Comparison of ENCODE assay signal across 34 cellular contexts in genomic region chr16:55088098-55088497, GRCh38.
"Had no signal": no experiment of that assay in that cellular context is flagged by ENCODE, and none has a peak within 500 bp of the region (broad histone marks: within the 10 kb centered on the region; RNA-seq: fewer than 3 reads in every experiment).

No MANE protein-coding gene starts in this region.

- H3K4me3 ChIP-seq: MG63 had no signal

- DNase-seq: Karpas-422, Kasumi-1, MG63, MV-4-11, NCI-H1048, NCI-H1092, NCI-H1092 treated with DMSO at 0.1 percent for 48 hours, NCI-H1105, NCI-H1105 treated with DMSO at 0.1 percent for 48 hours, NCI-H1417, NCI-H1417 treated with DMSO at 0.1 percent for 48 hours, NCI-H1436, NCI-H1436 treated with DMSO at 0.1 percent for 48 hours, NCI-H146, NCI-H1694, NCI-H1694 treated with DMSO at 0.1 percent for 48 hours, NCI-H187, NCI-H187 treated with DMSO at 0.1 percent for 48 hours, NCI-H1930, NCI-H2029, NCI-H2029 treated with DMSO at 0.1 percent for 48 hours, NCI-H2081, NCI-H2081 treated with DMSO at 0.1 percent for 48 hours, NCI-H2107, NCI-H2171, NCI-H2171 treated with DMSO at 0.1 percent for 48 hours, NCI-H2227 treated with DMSO at 0.1 percent for 48 hours, NCI-H226, NCI-H345, NCI-H446, NCI-H446 treated with DMSO at 0.1 percent for 48 hours, NCI-H510A, NCI-H510A treated with DMSO at 0.1 percent for 48 hours, NCI-H524 had no signal

- H3K9me3 ChIP-seq: MG63 had no signal

- H3K36me3 ChIP-seq: MG63 had no signal

- H3K27me3 ChIP-seq: MG63 had no signal
